8 cellular contexts compared by ENCODE assay signal in genomic region chr9:92668746-92669526, GRCh38. TPM values are rescaled to one million over a fixed set of nuclear protein-coding genes. Genes with fewer than 3 reads are reported as not detected.
DNase-seq lines count a peak whose midpoint lies in the region; ATAC-seq and TF ChIP-seq lines count a peak whose summit lies in the region.

No MANE protein-coding gene starts in this region.

- ATAC-seq in SK-N-SH treated with all-trans-retinoic acid at 6 μM for 48 hours (peak; percentile 33), left lobe of liver (peak; percentile 17), HG02870 (IDR thresholded peaks at IDR 0.05; ENCODE audit: unreplicated experiment) (no peak), HG02623 (IDR thresholded peaks at IDR 0.05; ENCODE audit: unreplicated experiment) (no peak)
- peak; percentile 0 for ATAC-seq in central memory CD8-positive, alpha-beta T cell (replicated peaks; ENCODE audit: extremely low read depth, poor library complexity, severe bottlenecking)

- no peaks in the 10 kb centered on the region for H3K9me3 Mint-ChIP-seq in central memory CD8-positive, alpha-beta T cell

- H3K4me3 Mint-ChIP-seq in central memory CD8-positive, alpha-beta T cell, result peak overlapping the region; percentile 89

- peak; percentile 38 for DNase-seq in NCI-H82 (lab: John Stamatoyannopoulos, UW)
- no peak for DNase-seq in NCI-H82 treated with DMSO at 0.1 percent for 48 hours (lab: John Stamatoyannopoulos, UW; ENCODE audit: unreplicated experiment)
- DNase-seq in central memory CD8-positive, alpha-beta T cell (ENCODE audit: low spot score in 2 of 2), result no peak
- peak; percentile 50 for DNase-seq in left lobe of liver (ENCODE audit: low spot score)
- DNase-seq in stimulated activated CD4-positive, alpha-beta T cell treated with anti-CD3 and anti-CD28 coated beads, Interleukin-4, amount 100 ng/mL, for 48 hours (ENCODE audit: low read depth in 2 of 2), result peak; percentile 27 to 46

- H3K27ac Mint-ChIP-seq in central memory CD8-positive, alpha-beta T cell (ENCODE audit: low read depth), result peak overlapping the region; percentile 95

- no peaks in the 10 kb centered on the region for H3K27me3 Mint-ChIP-seq in central memory CD8-positive, alpha-beta T cell

- H3K36me3 Mint-ChIP-seq in central memory CD8-positive, alpha-beta T cell (ENCODE audit: insufficient read depth), result peaks cover 12% of the 10 kb centered on the region

- peaks cover 45% of the 10 kb centered on the region for H3K4me1 Mint-ChIP-seq in central memory CD8-positive, alpha-beta T cell

TF ChIP-seq in SK-N-SH treated with all-trans-retinoic acid at 6 μM for 48 hours, 23 proteins besides CTCF, POLR2A, EP300 and RAD21:
- TF ChIP-seq TSHZ2 (CRISPR knock-in tag; IDR thresholded peaks at IDR 0.05), result no peak
- no peak for TF ChIP-seq ZFP30 (CRISPR knock-in tag; IDR thresholded peaks at IDR 0.05)
- no peak for TF ChIP-seq CREB5 (CRISPR knock-in tag; IDR thresholded peaks at IDR 0.05; ENCODE audit: low read depth)
- TF ChIP-seq PPARA (CRISPR knock-in tag; IDR thresholded peaks at IDR 0.05; ENCODE audit: borderline replicate concordance), result no peak
- TF ChIP-seq ZNF565 (CRISPR knock-in tag; conservative IDR thresholded peaks at IDR 0.05; ENCODE audit: low read depth), result no peak
TF ChIP-seq in SK-N-SH treated with all-trans-retinoic acid at 6 μM for 48 hours: peak in this region for 0.

RNA-seq across cellular contexts. Expression of gene IPPK, which starts 1.0 kb away (rescaled TPM):
- total RNA-seq in left lobe of liver, result 1.8 TPM

Comparison
In these comparisons a context has a peak if more than half of its experiments do, and no peak if none do; other contexts are left out.
1. DNase-seq: peak in NCI-H82 (single experiment), left lobe of liver (single experiment) and stimulated activated CD4-positive, alpha-beta T cell treated with anti-CD3 and anti-CD28 coated beads, Interleukin-4, amount 100 ng/mL, for 48 hours (2 of 2); none in NCI-H82 treated with DMSO at 0.1 percent for 48 hours (single experiment) and central memory CD8-positive, alpha-beta T cell (0 of 2).
2. ATAC-seq: peak in SK-N-SH treated with all-trans-retinoic acid at 6 μM for 48 hours (single experiment), central memory CD8-positive, alpha-beta T cell (single experiment) and left lobe of liver (single experiment); none in HG02870 (single experiment) and HG02623 (single experiment).